ENCODE assay signal across 29 cellular contexts in the genomic region with DNA sequence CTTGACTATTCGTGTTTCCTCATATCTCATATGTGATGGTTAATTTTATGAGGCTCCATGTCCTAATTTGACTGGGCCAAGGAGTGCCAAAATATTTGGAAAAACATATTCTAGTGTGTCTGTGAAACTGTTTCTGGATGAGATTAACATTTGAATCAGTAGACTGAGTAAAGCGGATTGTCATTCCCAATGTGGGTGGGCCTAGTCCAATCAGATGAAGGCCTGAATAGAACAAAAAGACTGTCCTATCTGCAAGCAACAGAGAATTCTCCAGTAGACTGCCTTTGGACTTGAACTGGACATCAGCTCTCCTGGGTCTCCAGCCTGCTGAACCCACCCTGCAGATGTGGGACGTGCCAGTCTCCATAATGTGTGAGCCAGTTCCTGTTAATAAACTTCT. TPM values are rescaled to one million over a fixed set of nuclear protein-coding genes. Genes with fewer than 3 reads are reported as not detected.
"Had no signal": no experiment of that assay in that cellular context is flagged by ENCODE, and none has a peak within 500 bp of the region (broad histone marks: within the 10 kb centered on the region; RNA-seq: fewer than 3 reads in every experiment).

No MANE protein-coding gene starts in this region.

- H3K27me3 ChIP-seq: neutrophil, pancreas, right lobe of liver, sigmoid colon, stomach, thyroid gland, tibial nerve, upper lobe of left lung, vagina had no signal

- H3K4me3 ChIP-seq: pancreas, prostate gland, right lobe of liver, sigmoid colon, stomach, thoracic aorta, thyroid gland, tibial nerve, upper lobe of left lung, vagina had no signal

- H3K36me3 ChIP-seq: neutrophil, pancreas, prostate gland, right lobe of liver, sigmoid colon, stomach, thoracic aorta, thyroid gland, tibial nerve, upper lobe of left lung, vagina had no signal

- H3K4me1 ChIP-seq: pancreas, prostate gland, right lobe of liver, sigmoid colon, stomach, thyroid gland, tibial nerve, vagina had no signal

- H3K27ac Mint-ChIP-seq: naive B cell; naive thymus-derived CD8-positive, alpha-beta T cell; natural killer cell treated with Interleukin-12 subunit alpha and Interleukin-12 subunit beta and Interleukin-15 and Interleukin-18, amount 100 ng/mL, for 72 hours; nephron progenitor cell; stimulated activated effector memory CD8-positive, alpha-beta T cell treated with anti-CD3 and anti-CD28 coated beads, Interleukin-12 subunit alpha, Interleukin-12 subunit beta, amount 100 ng/mL, for 72 hours; stimulated activated naive B cell treated with anti-CD40 and anti-IgM and Interleukin-4, amounts not matched to agents 10 μg/mL and 1 μg/mL and 100 μg/mL, for 72 hours; stimulated activated naive CD8-positive, alpha-beta T cell treated with anti-CD3 and anti-CD28 coated beads, Interleukin-15, Interleukin-2, amounts not matched to agents 100 ng/mL and 50 ng/mL, for 24 hours had no signal

- H3K4me3 Mint-ChIP-seq: naive B cell; naive thymus-derived CD8-positive, alpha-beta T cell; natural killer cell treated with Interleukin-12 subunit alpha and Interleukin-12 subunit beta and Interleukin-15 and Interleukin-18, amount 100 ng/mL, for 72 hours; nephron progenitor cell; stimulated activated effector memory CD8-positive, alpha-beta T cell treated with anti-CD3 and anti-CD28 coated beads, Interleukin-12 subunit alpha, Interleukin-12 subunit beta, amount 100 ng/mL, for 72 hours; stimulated activated naive B cell treated with anti-CD40 and anti-IgM and Interleukin-4, amounts not matched to agents 10 μg/mL and 1 μg/mL and 100 μg/mL, for 72 hours; stimulated activated naive CD8-positive, alpha-beta T cell treated with anti-CD3 and anti-CD28 coated beads, Interleukin-15, Interleukin-2, amounts not matched to agents 100 ng/mL and 50 ng/mL, for 24 hours had no signal

- DNase-seq: naive B cell; naive thymus-derived CD8-positive, alpha-beta T cell; nephron progenitor cell; nucleus accumbens; pancreas; retina; right cardiac atrium; right lobe of liver; sigmoid colon; small intestine; stimulated activated CD4-positive, alpha-beta T cell treated with anti-CD3 and anti-CD28 coated beads, Interleukin-15, amount 100 ng/mL, for 24 hours; stimulated activated CD4-positive, alpha-beta T cell treated with anti-CD3 and anti-CD28 coated beads, Interleukin-2, amount 100 ng/mL, for 24 hours; stimulated activated CD4-positive, alpha-beta T cell treated with anti-CD3 and anti-CD28 coated beads, Interleukin-2, amount 100 ng/mL, for 48 hours; stimulated activated CD4-positive, alpha-beta T cell treated with anti-CD3 and anti-CD28 coated beads, Interleukin-4, amount 100 ng/mL, for 24 hours; stimulated activated naive B cell treated with anti-CD40 and anti-IgM and Interleukin-4, amounts not matched to agents 10 μg/mL and 1 μg/mL and 100 μg/mL, for 72 hours; stimulated activated naive CD4-positive, alpha-beta T cell treated with Interleukin-2 at 50 U/mL for 16 hours; stomach; thyroid gland; trophoblast cell; upper lobe of left lung had no signal

- H3K36me3 Mint-ChIP-seq: naive B cell; naive thymus-derived CD8-positive, alpha-beta T cell; natural killer cell treated with Interleukin-12 subunit alpha and Interleukin-12 subunit beta and Interleukin-15 and Interleukin-18, amount 100 ng/mL, for 72 hours; stimulated activated effector memory CD8-positive, alpha-beta T cell treated with anti-CD3 and anti-CD28 coated beads, Interleukin-12 subunit alpha, Interleukin-12 subunit beta, amount 100 ng/mL, for 72 hours; stimulated activated naive B cell treated with anti-CD40 and anti-IgM and Interleukin-4, amounts not matched to agents 10 μg/mL and 1 μg/mL and 100 μg/mL, for 72 hours had no signal

- H3K27ac ChIP-seq: neutrophil, pancreas, prostate gland, right lobe of liver, sigmoid colon, stomach, thoracic aorta, thyroid gland, tibial nerve, upper lobe of left lung, vagina had no signal

- H3K27me3 Mint-ChIP-seq: naive thymus-derived CD8-positive, alpha-beta T cell; natural killer cell treated with Interleukin-12 subunit alpha and Interleukin-12 subunit beta and Interleukin-15 and Interleukin-18, amount 100 ng/mL, for 72 hours; stimulated activated naive CD8-positive, alpha-beta T cell treated with anti-CD3 and anti-CD28 coated beads, Interleukin-15, Interleukin-2, amounts not matched to agents 100 ng/mL and 50 ng/mL, for 24 hours had no signal

- H3K9me3 ChIP-seq: neutrophil, pancreas, prostate gland, right lobe of liver, sigmoid colon, stomach, thoracic aorta, thyroid gland, tibial nerve, upper lobe of left lung, vagina had no signal

- H3K9me3 Mint-ChIP-seq: naive B cell; naive thymus-derived CD8-positive, alpha-beta T cell; natural killer cell treated with Interleukin-12 subunit alpha and Interleukin-12 subunit beta and Interleukin-15 and Interleukin-18, amount 100 ng/mL, for 72 hours; nephron progenitor cell; stimulated activated effector memory CD8-positive, alpha-beta T cell treated with anti-CD3 and anti-CD28 coated beads, Interleukin-12 subunit alpha, Interleukin-12 subunit beta, amount 100 ng/mL, for 72 hours; stimulated activated naive CD8-positive, alpha-beta T cell treated with anti-CD3 and anti-CD28 coated beads, Interleukin-15, Interleukin-2, amounts not matched to agents 100 ng/mL and 50 ng/mL, for 24 hours had no signal

- H3K4me1 Mint-ChIP-seq: naive B cell; naive thymus-derived CD8-positive, alpha-beta T cell; nephron progenitor cell; stimulated activated effector memory CD8-positive, alpha-beta T cell treated with anti-CD3 and anti-CD28 coated beads, Interleukin-12 subunit alpha, Interleukin-12 subunit beta, amount 100 ng/mL, for 72 hours; stimulated activated naive B cell treated with anti-CD40 and anti-IgM and Interleukin-4, amounts not matched to agents 10 μg/mL and 1 μg/mL and 100 μg/mL, for 72 hours had no signal

- ATAC-seq: naive thymus-derived CD8-positive, alpha-beta T cell; natural killer cell treated with Interleukin-12 subunit alpha and Interleukin-12 subunit beta and Interleukin-15 and Interleukin-18, amount 100 ng/mL, for 72 hours; pancreas; right cardiac atrium; right lobe of liver; stimulated activated effector memory CD8-positive, alpha-beta T cell treated with anti-CD3 and anti-CD28 coated beads, Interleukin-12 subunit alpha, Interleukin-12 subunit beta, amount 100 ng/mL, for 72 hours; stimulated activated naive B cell treated with anti-CD40 and anti-IgM and Interleukin-4, amounts not matched to agents 10 μg/mL and 1 μg/mL and 100 μg/mL, for 72 hours had no signal

RNA-seq across cellular contexts. Expression of a gene that starts 13.5 kb away (rescaled TPM):
- total RNA-seq: pulmonary artery endothelial cell, tibial nerve, vagina had no signal
- polyA plus RNA-seq: stomach had no signal
